20 cellular contexts compared by ENCODE assay signal in genomic region chr16:49078104-49078503, GRCh38.
DNase-seq lines count a peak whose midpoint lies in the region; ATAC-seq, FAIRE-seq and TF ChIP-seq lines count a peak whose summit lies in the region.
"Had no signal": no experiment of that assay in that cellular context is flagged by ENCODE, and none has a peak within 500 bp of the region (broad histone marks: within the 10 kb centered on the region; RNA-seq: fewer than 3 reads in every experiment).

No MANE protein-coding gene starts in this region.

- TF ChIP-seq POLR2A in HCT116 (IDR thresholded peaks at IDR 0.05; ENCODE audit: borderline replicate concordance, extremely low read depth, insufficient read depth, insufficient read length) = no peak
- TF ChIP-seq POLR2A in K562 (conservative IDR thresholded peaks at IDR 0.05) = no peak
- no peak for TF ChIP-seq POLR2A in esophagus muscularis mucosa (IDR thresholded peaks at IDR 0.05; ENCODE audit: low read depth)

- 0% methylated on average over 1 of the region's 1 CpG for WGBS in K562 (ENCODE audit: insufficient coverage, low coverage, missing lambda C conversion rate)
- WGBS in esophagus muscularis mucosa = 88% methylated on average over 1 of the region's 1 CpG

- H3K4me3 ChIP-seq in HCT116 (replicated peaks in 1 of 2; ENCODE audit: low read depth in 1 of 2, low read length in 2 of 2) (no peak overlapping the region), K562 (no peak overlapping the region), esophagus muscularis mucosa (no peak overlapping the region)
- H3K4me3 ChIP-seq: A549; BLaER1 treated with 17β-estradiol and CSF1 and Interleukin-3, amounts not matched to agents 10 nM and 100 nM had no signal

- POLR2A ChIA-PET in HCT116 (lab: Charles Lee) = no interaction called here
- POLR2A ChIA-PET in K562 (lab: Yijun Ruan, JAX) = no interaction called here

- no peak for FAIRE-seq in K562 (lab: Jason Lieb, UNC)
- FAIRE-seq: A549, D721Med, G401.6, GM12891, GM19239 had no signal

- H3K27ac ChIP-seq in HCT116 (ENCODE audit: low read depth, low read length) (no peak overlapping the region), K562 (ENCODE audit: extremely low read depth, low read depth, low read length) (no peak overlapping the region), esophagus muscularis mucosa (replicated peaks in 1 of 4) (no peak overlapping the region)
- H3K27ac ChIP-seq: 22Rv1; A549; BLaER1 treated with 17β-estradiol and CSF1 and Interleukin-3, amounts not matched to agents 10 nM and 100 nM; C4-2B had no signal

- H3K36me3 ChIP-seq in HCT116 (ENCODE audit: control insufficient read depth in 1 of 2, insufficient read depth in 2 of 2, low read length in 2 of 2) (no peaks in the 10 kb centered on the region), K562 (ENCODE audit: control insufficient read depth, insufficient read depth, low read length) (no peaks in the 10 kb centered on the region), esophagus muscularis mucosa (no peaks in the 10 kb centered on the region)
- H3K36me3 ChIP-seq: BLaER1 treated with 17β-estradiol and CSF1 and Interleukin-3, amounts not matched to agents 10 nM and 100 nM had no signal

- TF ChIP-seq RAD21 in HCT116 (IDR thresholded peaks at IDR 0.05; ENCODE audit: low read depth) = no peak
- TF ChIP-seq RAD21 in K562 (CRISPR knock-in tag; conservative IDR thresholded peaks at IDR 0.05 in 1 of 2, IDR thresholded peaks at IDR 0.05 in 1 of 2) = no peak

- RAD21 ChIA-PET in HCT116 (lab: Charles Lee; ENCODE audit: low non-redundant PET in 1 of 2, low total read pairs in 2 of 2, uncharacterized antibody in 2 of 2, unreplicated experiment in 2 of 2) = no interaction called here

- BruUV-seq in HCT116 (replicated peaks; lab: Mats Ljungman, UMichigan) (no TSS peak), K562 (replicated peaks; lab: Mats Ljungman, UMichigan) (no TSS peak)

- H2AFZ ChIP-seq in HCT116 (ENCODE audit: low read depth, low read length, poor library complexity, severe bottlenecking) (no peak overlapping the region), K562 (ENCODE audit: low read depth, low read length) (no peak overlapping the region)

- H3K9ac ChIP-seq in HCT116 (ENCODE audit: low read length) (no peak overlapping the region), K562 (ENCODE audit: insufficient read depth in 1 of 2, low read depth in 2 of 2, low read length in 2 of 2) (no peak overlapping the region)
- H3K9ac ChIP-seq: BLaER1 treated with 17β-estradiol and CSF1 and Interleukin-3, amounts not matched to agents 10 nM and 100 nM had no signal

- no peak overlapping the region for H3K4me2 ChIP-seq in HCT116 (ENCODE audit: low read length)
- no peak overlapping the region for H3K4me2 ChIP-seq in K562 (ENCODE audit: insufficient read depth, low read length)
- H3K4me2 ChIP-seq: A549; BLaER1 treated with 17β-estradiol and CSF1 and Interleukin-3, amounts not matched to agents 10 nM and 100 nM had no signal

- H3K27me3 ChIP-seq in HCT116 (ENCODE audit: insufficient read depth, low read length) (no peaks in the 10 kb centered on the region; the same call in 1 of the 2 replicates), K562 (ENCODE audit: control insufficient read depth in 2 of 2, insufficient read depth in 2 of 2, low read length in 2 of 2) (no peaks in the 10 kb centered on the region), esophagus muscularis mucosa (no peaks in the 10 kb centered on the region)
- H3K27me3 ChIP-seq: BLaER1 treated with 17β-estradiol and CSF1 and Interleukin-3, amounts not matched to agents 10 nM and 100 nM had no signal

- no peak for TF ChIP-seq EP300 in K562 (IDR thresholded peaks at IDR 0.05; ENCODE audit: low read length)
- TF ChIP-seq EP300 in esophagus muscularis mucosa (IDR thresholded peaks at IDR 0.05) = no peak

- TF ChIP-seq CTCF in HCT116 (IDR thresholded peaks at IDR 0.05 in 2 of 3, conservative IDR thresholded peaks at IDR 0.05 in 1 of 3; ENCODE audit: borderline replicate concordance in 1 of 3, insufficient read depth in 1 of 3, low read depth in 2 of 3, low read length in 2 of 3) (no peak), K562 (IDR thresholded peaks at IDR 0.05 in 2 of 3, conservative IDR thresholded peaks at IDR 0.05 in 1 of 3; ENCODE audit: insufficient read depth in 2 of 3, low read depth in 1 of 3, low read length in 3 of 3) (no peak), esophagus muscularis mucosa (IDR thresholded peaks at IDR 0.05) (no peak)

- H4K20me1 ChIP-seq in HCT116 (ENCODE audit: insufficient read depth) = no peaks in the 10 kb centered on the region
- no peaks in the 10 kb centered on the region for H4K20me1 ChIP-seq in K562 (replicated peaks; ENCODE audit: control insufficient read depth, insufficient read depth, low read length)
- H4K20me1 ChIP-seq: BLaER1 treated with 17β-estradiol and CSF1 and Interleukin-3, amounts not matched to agents 10 nM and 100 nM had no signal

- intact Hi-C loops in HCT116 (cut with micrococcal nuclease) (no loop called here), K562 (cut with micrococcal nuclease) (no loop called here), esophagus muscularis mucosa (cut with DNase I) (no loop called here), posterior cingulate gyrus (cut with DNase I) (no loop called here)

- no peaks in the 10 kb centered on the region for H3K4me1 ChIP-seq in HCT116 (ENCODE audit: control insufficient read depth in 1 of 2, insufficient read depth in 2 of 2, low read length in 2 of 2)
- no peaks in the 10 kb centered on the region for H3K4me1 ChIP-seq in K562 (replicated peaks in 1 of 2; ENCODE audit: control insufficient read depth in 2 of 2, insufficient read depth in 2 of 2, low read length in 2 of 2)
- no peaks in the 10 kb centered on the region for H3K4me1 ChIP-seq in esophagus muscularis mucosa
- H3K4me1 ChIP-seq: A549; BLaER1 treated with 17β-estradiol and CSF1 and Interleukin-3, amounts not matched to agents 10 nM and 100 nM; Caco-2 had no signal

- no peaks in the 10 kb centered on the region for H3K9me3 ChIP-seq in HCT116 (ENCODE audit: control insufficient read depth in 1 of 2, insufficient read depth in 1 of 2, low read depth in 1 of 2, low read length in 2 of 2)
- no peaks in the 10 kb centered on the region for H3K9me3 ChIP-seq in K562 (replicated peaks; ENCODE audit: control insufficient read depth, insufficient read depth, low read depth, low read length)
- peaks cover 0 to 18% (median 7%) of the 10 kb centered on the region in 4 donors for H3K9me3 ChIP-seq in esophagus muscularis mucosa

- no peaks in the 10 kb centered on the region for H3K79me2 ChIP-seq in HCT116 (ENCODE audit: insufficient read depth, low read length)
- no peaks in the 10 kb centered on the region for H3K79me2 ChIP-seq in K562 (ENCODE audit: control insufficient read depth, insufficient read depth, low read length)

- H3K9me1 ChIP-seq in K562 (ENCODE audit: control insufficient read depth, insufficient read depth, low read length) = no peaks in the 10 kb centered on the region

- DNase-seq in HCT116 (ENCODE audit: low read depth, low spot score) (no peak), K562 (ENCODE audit: extremely low read depth in 1 of 4, low spot score in 3 of 4) (no peak), esophagus muscularis mucosa (ENCODE audit: extremely low spot score) (peak; percentile 5), posterior cingulate gyrus (no peak), HuH-7.5 (ENCODE audit: low spot score) (no peak)
- DNase-seq: AML-193; Caco-2; Calu3; CD4-positive, alpha-beta T cell; CD8-positive, alpha-beta T cell; DMS79 treated with DMSO at 0.1 percent for 48 hours; GF-D8 had no signal

- no peaks in the 10 kb centered on the region for H3K9me2 ChIP-seq in HCT116 (ENCODE audit: insufficient read depth)

- ATAC-seq in HCT116 (no peak), K562 (no peak)
- ATAC-seq: A549; CD8-positive, alpha-beta T cell had no signal

- CTCF ChIA-PET in HCT116 (lab: Charles Lee) = no interaction called here
- CTCF ChIA-PET in K562 (lab: Yijun Ruan, JAX; ENCODE audit: low intra/inter-chr PET ratio) = no interaction called here

- in situ Hi-C loops in K562 (cut with MboI) = no loop called here

TF ChIP-seq in HCT116, 20 proteins besides CTCF, POLR2A, EP300 and RAD21:
- TF ChIP-seq MAX (IDR thresholded peaks at IDR 0.05) (no peak), ZNF274 (IDR thresholded peaks at IDR 0.05; ENCODE audit: low read depth, low read length) (peak; percentile 14; the same call in 1 of the 2 replicates), CEBPB (IDR thresholded peaks at IDR 0.05; ENCODE audit: low read depth) (no peak), ELF1 (IDR thresholded peaks at IDR 0.05; ENCODE audit: borderline replicate concordance, low read depth) (no peak), SP1 (IDR thresholded peaks at IDR 0.05; ENCODE audit: low read depth) (no peak)
TF ChIP-seq in HCT116: peak in this region for 1.

TF ChIP-seq in K562, 482 proteins besides CTCF, POLR2A, EP300 and RAD21:
- TF ChIP-seq ZNF274 (IDR thresholded peaks at IDR 0.05; ENCODE audit: borderline replicate concordance, low read depth, low read length) (peak; percentile 70; the same call in 1 of the 2 replicates), SRSF3 (IDR thresholded peaks at IDR 0.05; ENCODE audit: insufficient read depth, low read length) (no peak), EGR1 (conservative IDR thresholded peaks at IDR 0.05) (no peak), MAFG (tag; conservative IDR thresholded peaks at IDR 0.05) (no peak)
TF ChIP-seq in K562: peak in this region for 1.

Comparison
In these comparisons a context has a peak if more than half of its experiments do, and no peak if none do; other contexts are left out.
1. Of the 22 proteins assayed by ChIP-seq in both K562 and HCT116: peak only in K562: none; only in HCT116: none; in both: ZNF274; in neither: 21.